In genomic region chr9:78578016-78578555, GRCh38 we compare ENCODE assay signal across 1 cellular context.
TF ChIP-seq lines count a peak whose summit lies in the region.

No MANE protein-coding gene starts in this region.

TF ChIP-seq in SK-N-SH treated with all-trans-retinoic acid at 6 μM for 48 hours, 23 proteins besides CTCF, POLR2A, EP300 and RAD21 (continued from another document):
- peak; percentile 54; the same call in 1 of the 2 replicates for TF ChIP-seq TCF4 (CRISPR knock-in tag; IDR thresholded peaks at IDR 0.05; ENCODE audit: borderline replicate concordance)
- no peak for TF ChIP-seq SNAI2 (CRISPR knock-in tag; IDR thresholded peaks at IDR 0.05)
- no peak for TF ChIP-seq ISL1 (CRISPR knock-in tag; IDR thresholded peaks at IDR 0.05)
